Comparison of ENCODE assay signal across 6 cellular contexts in the genomic region with DNA sequence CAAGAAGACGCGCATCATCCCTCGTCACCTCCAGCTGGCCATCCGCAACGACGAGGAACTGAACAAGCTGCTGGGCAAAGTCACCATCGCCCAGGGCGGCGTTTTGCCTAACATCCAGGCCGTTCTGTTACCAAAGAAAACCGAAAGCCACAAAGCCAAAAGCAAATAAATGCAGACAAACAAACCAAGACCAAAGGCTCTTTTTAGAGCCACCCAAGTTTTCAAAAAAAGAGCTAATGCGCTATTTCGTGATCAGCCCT. TPM values are rescaled to one million over a fixed set of nuclear protein-coding genes. Genes with fewer than 3 reads are reported as not detected.
A peak's percentile ranks its signal among the peaks of the same experiment; 100 is the strongest.
DNase-seq lines count a peak whose midpoint lies in the region; ATAC-seq, FAIRE-seq and TF ChIP-seq lines count a peak whose summit lies in the region.
"Not testable (repeated sequence)": the region's sequence is repeated elsewhere in the genome, so short reads cannot be mapped to it uniquely, and the experiment has no call there.

No MANE protein-coding gene starts in this region.

- H3K4me1 ChIP-seq in H1 (replicated peaks in 1 of 4; ENCODE audit: control insufficient read depth in 3 of 4, insufficient read depth in 4 of 4, low read length in 3 of 4) = not testable (repeated sequence)
- peaks cover 4 to 28% of the 10 kb centered on the region in 2 donors for H3K4me1 ChIP-seq in left lung

- not testable (repeated sequence) for H4K91ac ChIP-seq in H1 (replicated peaks; ENCODE audit: insufficient read length, low read length)

- not testable (repeated sequence) for H2AK5ac ChIP-seq in H1 (ENCODE audit: low read depth, low read length)

- H3K36me3 ChIP-seq in H7 (replicated peaks; ENCODE audit: control insufficient read depth, insufficient read depth, low read length); H1 (ENCODE audit: control insufficient read depth in 2 of 4, insufficient read depth in 4 of 4, low read length in 3 of 4); left lung: not testable (repeated sequence)

- peak; percentile 58; the same call in 1 of the 2 replicates for TF ChIP-seq POLR2A in Raji (IDR thresholded peaks at IDR 0.05; ENCODE audit: insufficient read depth, low read depth, low read length)
- peak in 1 of 2 experiments; percentile 78; a peak in 1 of 3 replicates for TF ChIP-seq POLR2A in H1 (IDR thresholded peaks at IDR 0.05; ENCODE audit: control extremely low read depth in 1 of 2, low read depth in 2 of 2, low read length in 2 of 2)

- H3K27me3 ChIP-seq in H7 (ENCODE audit: control insufficient read depth, insufficient read depth, low read length); H1 (replicated peaks in 1 of 4; ENCODE audit: control insufficient read depth in 3 of 4, extremely low read depth in 1 of 4, insufficient read depth in 3 of 4, low read length in 3 of 4); left lung: not testable (repeated sequence)

- H2BK5ac ChIP-seq in H1 (ENCODE audit: low read depth, low read length) = peak overlapping the region; percentile 96

- POLR2A ChIA-PET in H1 (lab: Charles Lee; ENCODE audit: partially characterized antibody) = interaction anchor here (0.8 to 8.5 kb wide), 44 partner anchors 8 to 1000 kb away, joined by 3 to 278 read pairs (median 8); partner anchors contain the start of genes ANP32E, BOLA1, CA14 and CTXND2

- H4K5ac ChIP-seq in H1 (ENCODE audit: insufficient read length, low read depth, low read length) = peak overlapping the region; percentile 93

- not testable (repeated sequence) for H3K79me2 ChIP-seq in H1 (ENCODE audit: control insufficient read depth in 1 of 2, insufficient read depth in 2 of 2, low read length in 2 of 2)

- not testable (repeated sequence) for H2BK15ac ChIP-seq in H1 (ENCODE audit: low read length)

- H3K4me3 ChIP-seq in AG09309 (ENCODE audit: control insufficient read depth, low read depth, low read length) (peak overlapping the region; percentile 66), H7 (ENCODE audit: insufficient read depth, low read depth, low read length) (peak overlapping the region; percentile 86), H1 (ENCODE audit: extremely low read depth in 1 of 4, insufficient read depth in 2 of 4, low read depth in 3 of 4, low read length in 4 of 4) (peak overlapping the region; percentile 70 to 92 (median 82)), left lung (peak overlapping the region; percentile 56 to 61), skeletal muscle cell (ENCODE audit: low read depth, low read length) (peak overlapping the region; percentile 76)

- peak overlapping the region; percentile 85 to 99 (median 94) for H3K9ac ChIP-seq in H1 (replicated peaks in 1 of 4; ENCODE audit: extremely low read depth in 1 of 4, low read depth in 3 of 4, low read length in 3 of 4)

- H2AFZ ChIP-seq in H1 (ENCODE audit: low read length) = not testable (repeated sequence)

- H4K20me1 ChIP-seq in H1 (replicated peaks in 1 of 2; ENCODE audit: control insufficient read depth in 1 of 2, insufficient read depth in 2 of 2, low read length in 2 of 2) = not testable (repeated sequence)

- peaks cover 21% of the 10 kb centered on the region for H3K23me2 ChIP-seq in H1 (ENCODE audit: low read depth, low read length)

- peak overlapping the region; percentile 98; the same call in 1 of the 2 replicates for H4K8ac ChIP-seq in H1 (ENCODE audit: extremely low read depth, insufficient read depth, low read length)

- H3K14ac ChIP-seq in H1 (ENCODE audit: insufficient read length) = not testable (repeated sequence)

- CTCF ChIA-PET in H1 (lab: Charles Lee; ENCODE audit: partially characterized antibody) = interaction anchor here (1.0 to 3.0 kb wide), 6 partner anchors 39 to 282 kb away, joined by 3 to 14 read pairs (median 4); partner anchors contain the start of gene OTUD7B

- intact Hi-C loops in left lung (cut with DNase I) = not testable (repeated sequence)

- not testable (repeated sequence) for H2BK120ac ChIP-seq in H1 (replicated peaks; ENCODE audit: low read depth, low read length)

- H3K23ac ChIP-seq in H1 (ENCODE audit: insufficient read length) = not testable (repeated sequence)

- H3K79me1 ChIP-seq in H1 (ENCODE audit: low read depth, low read length) = not testable (repeated sequence)

- peak overlapping the region; percentile 86; the same call in 1 of the 2 replicates for H3K18ac ChIP-seq in H1 (ENCODE audit: extremely low read depth, low read length)

- H3K4ac ChIP-seq in H1 (replicated peaks; ENCODE audit: insufficient read length, low read depth, low read length) = not testable (repeated sequence)

- H3K56ac ChIP-seq in H1 (replicated peaks; ENCODE audit: insufficient read length, low read depth, low read length) = peak overlapping the region; percentile 93

- not testable (repeated sequence) for FAIRE-seq in H1 (lab: Jason Lieb, UNC)

- TF ChIP-seq RAD21 in H1 (IDR thresholded peaks at IDR 0.05 in 1 of 2, conservative IDR thresholded peaks at IDR 0.05 in 1 of 2; ENCODE audit: low read depth in 2 of 2, low read length in 2 of 2) = not testable (repeated sequence)

- H2BK20ac ChIP-seq in H1 (ENCODE audit: low read length) = not testable (repeated sequence)

- not testable (repeated sequence) for ATAC-seq in left lung

- H2BK12ac ChIP-seq in H1 (ENCODE audit: low read depth, low read length) = peak overlapping the region; percentile 5; the same call in 1 of the 2 replicates

- not testable (repeated sequence) for H3K9me3 ChIP-seq in H1 (ENCODE audit: insufficient read depth in 2 of 2, low read depth in 1 of 2, low read length in 1 of 2); left lung

- not testable (repeated sequence) for TF ChIP-seq CTCF in AG09309 (IDR thresholded peaks at IDR 0.05; ENCODE audit: control insufficient read depth, insufficient read depth, low read depth, low read length, missing control alignments); H1 (IDR thresholded peaks at IDR 0.05; ENCODE audit: control extremely low read depth in 1 of 3, insufficient read depth in 1 of 3, low read depth in 1 of 3, low read length in 3 of 3); left lung (IDR thresholded peaks at IDR 0.05)

- H3K27ac ChIP-seq in H1 (ENCODE audit: low read depth, low read length) (peak overlapping the region; percentile 98), left lung (peak overlapping the region; percentile 97 to 100)

- DNase-seq in AG09309 (ENCODE audit: low read depth); H7; H1 (ENCODE audit: low read depth in 1 of 2, low spot score in 2 of 2); left lung; skeletal muscle cell (ENCODE audit: low read depth): not testable (repeated sequence)

- TF ChIP-seq EP300 in H1 (IDR thresholded peaks at IDR 0.05; ENCODE audit: borderline replicate concordance in 1 of 2, low read depth in 2 of 2, low read length in 2 of 2) = not testable (repeated sequence)

- 4% methylated on average over 13 of the region's 13 CpGs; no CpG with 5 or more reads in 1 of the 2 experiments for WGBS in H1 (ENCODE audit: extremely low coverage in 1 of 2, insufficient coverage in 1 of 2, insufficient read length in 1 of 2, insufficient replicate concordance in 2 of 2, low coverage in 1 of 2, low lambda C conversion rate in 2 of 2, missing lambda C conversion rate in 1 of 2), 2 experiments

- peak overlapping the region; percentile 71 to 83 for H3K4me2 ChIP-seq in H1 (ENCODE audit: insufficient read depth in 1 of 2, low read depth in 2 of 2, low read length in 2 of 2)

RNA-seq across cellular contexts. Expression of gene BOLA1, which starts 12.2 kb away (rescaled TPM):
- 27.7 and 40.1 TPM in 2 replicates for total RNA-seq in H7 (2014; rRNA removed; shearing (Covaris generic))
- 8.1 and 13.1 TPM in 2 replicates for total RNA-seq in H1 (2021; fragmentation: NEBNext Ultra II Directional; extraction: Animal tissue kit (Norgen Biotek cat#: 25700))
- polyA plus RNA-seq in H1 (2011; rRNA removed) = 15.4 and 24.6 TPM in 2 replicates
- polyA plus RNA-seq in H1 (2011; cell fraction: cytosol; rRNA removed) = 21.2 TPM
- polyA plus RNA-seq in H1 (2011; cell fraction: nucleus; rRNA removed) = 18.4 TPM
- polyA plus RNA-seq in H1 (2012, experiment 1 of 2) = 12.6 to 15.9 TPM (median 15.0 TPM) in 4 replicates
- 19.4 TPM for polyA plus RNA-seq in H1 (2012, experiment 2 of 2)
- 9.5 TPM for polyA plus RNA-seq in H1 (2013, experiment 1 of 2)
- 9.5 TPM for polyA plus RNA-seq in H1 (2013, experiment 2 of 2)
- polyA minus RNA-seq in H1 (2011; rRNA and poly(A)+ RNA removed) = 1.9 and 2.5 TPM in 2 replicates
- 4.9 TPM for polyA minus RNA-seq in H1 (2011; cell fraction: cytosol; rRNA and poly(A)+ RNA removed)
- 13.0 TPM for polyA minus RNA-seq in H1 (2011; cell fraction: nucleus; rRNA and poly(A)+ RNA removed)
- total RNA-seq in left lung = 10 to 100 TPM; 11.4 to 13.1 TPM

RNA-seq across cellular contexts. Expression of gene SV2A, which starts 30.5 kb away (rescaled TPM):
- 40.3 and 42.3 TPM in 2 replicates for total RNA-seq in H7 (2014; rRNA removed; shearing (Covaris generic))
- 51.8 and 52.9 TPM in 2 replicates for total RNA-seq in H1 (2021; fragmentation: NEBNext Ultra II Directional; extraction: Animal tissue kit (Norgen Biotek cat#: 25700))
- polyA plus RNA-seq in H1 (2011; rRNA removed) = 41.8 and 49.0 TPM in 2 replicates
- polyA plus RNA-seq in H1 (2011; cell fraction: cytosol; rRNA removed) = 47.9 TPM
- polyA plus RNA-seq in H1 (2011; cell fraction: nucleus; rRNA removed) = 54.4 TPM
- 53.0 to 56.0 TPM (median 54.0 TPM) in 4 replicates for polyA plus RNA-seq in H1 (2012, experiment 1 of 2)
- polyA plus RNA-seq in H1 (2012, experiment 2 of 2) = 56.3 TPM
- 69.4 TPM for polyA plus RNA-seq in H1 (2013, experiment 1 of 2)
- 74.0 TPM for polyA plus RNA-seq in H1 (2013, experiment 2 of 2)
- polyA minus RNA-seq in H1 (2011; rRNA and poly(A)+ RNA removed) = 93.1 and 99.8 TPM in 2 replicates
- 34.9 TPM for polyA minus RNA-seq in H1 (2011; cell fraction: cytosol; rRNA and poly(A)+ RNA removed)
- polyA minus RNA-seq in H1 (2011; cell fraction: nucleus; rRNA and poly(A)+ RNA removed) = 23.6 TPM
- 1 to 10 TPM; 3.3 to 3.4 TPM for total RNA-seq in left lung

RNA-seq across cellular contexts. Expression of gene SF3B4, which starts 40.5 kb away (rescaled TPM):
- total RNA-seq in H7 (2014; rRNA removed; shearing (Covaris generic)) = 32.8 and 39.7 TPM in 2 replicates
- 119 and 122 TPM in 2 replicates for total RNA-seq in H1 (2021; fragmentation: NEBNext Ultra II Directional; extraction: Animal tissue kit (Norgen Biotek cat#: 25700))
- 81.1 and 114 TPM in 2 replicates for polyA plus RNA-seq in H1 (2011; rRNA removed)
- 29.8 TPM for polyA plus RNA-seq in H1 (2011; cell fraction: cytosol; rRNA removed)
- 46.9 TPM for polyA plus RNA-seq in H1 (2011; cell fraction: nucleus; rRNA removed)
- polyA plus RNA-seq in H1 (2012, experiment 1 of 2) = 88.9 to 125 TPM (median 103 TPM) in 4 replicates
- polyA plus RNA-seq in H1 (2012, experiment 2 of 2) = 140 TPM
- 98.2 TPM for polyA plus RNA-seq in H1 (2013, experiment 1 of 2)
- polyA plus RNA-seq in H1 (2013, experiment 2 of 2) = 100 TPM
- polyA minus RNA-seq in H1 (2011; rRNA and poly(A)+ RNA removed) = 43.8 and 64.2 TPM in 2 replicates
- polyA minus RNA-seq in H1 (2011; cell fraction: cytosol; rRNA and poly(A)+ RNA removed) = 42.7 TPM
- 32.3 TPM for polyA minus RNA-seq in H1 (2011; cell fraction: nucleus; rRNA and poly(A)+ RNA removed)
- 10 to 100 TPM; 39.4 to 54.0 TPM for total RNA-seq in left lung

RNA-seq across cellular contexts. Expression of gene MTMR11, which starts 49.6 kb away (rescaled TPM):
- 5.2 and 7.9 TPM in 2 replicates for total RNA-seq in H7 (2014; rRNA removed; shearing (Covaris generic))
- 3.5 and 4.8 TPM in 2 replicates for total RNA-seq in H1 (2021; fragmentation: NEBNext Ultra II Directional; extraction: Animal tissue kit (Norgen Biotek cat#: 25700))
- polyA plus RNA-seq in H1 (2011; rRNA removed) = 3.3 and 3.7 TPM in 2 replicates
- 3.5 TPM for polyA plus RNA-seq in H1 (2011; cell fraction: cytosol; rRNA removed)
- polyA plus RNA-seq in H1 (2011; cell fraction: nucleus; rRNA removed) = 23.8 TPM
- polyA plus RNA-seq in H1 (2012, experiment 1 of 2) = 2.4 to 3.6 TPM (median 3.1 TPM) in 4 replicates
- 1.0 TPM for polyA plus RNA-seq in H1 (2012, experiment 2 of 2)
- 2.4 TPM for polyA plus RNA-seq in H1 (2013, experiment 1 of 2)
- polyA plus RNA-seq in H1 (2013, experiment 2 of 2) = 2.1 TPM
- polyA minus RNA-seq in H1 (2011; rRNA and poly(A)+ RNA removed) = 5.3 and 6.1 TPM in 2 replicates
- 3.5 TPM for polyA minus RNA-seq in H1 (2011; cell fraction: cytosol; rRNA and poly(A)+ RNA removed)
- 7.6 TPM for polyA minus RNA-seq in H1 (2011; cell fraction: nucleus; rRNA and poly(A)+ RNA removed)
- 10 to 100 TPM; 12.7 to 18.0 TPM for total RNA-seq in left lung
